In genomic region chr11:126265801-126266200, GRCh38 we compare ENCODE assay signal across 11 cellular contexts. TPM values are rescaled to one million over a fixed set of nuclear protein-coding genes. Genes with fewer than 3 reads are reported as not detected.
DNase-seq lines count a peak whose midpoint lies in the region; ATAC-seq and TF ChIP-seq lines count a peak whose summit lies in the region.
"Had no signal": no experiment of that assay in that cellular context is flagged by ENCODE, and none has a peak within 500 bp of the region (broad histone marks: within the 10 kb centered on the region; RNA-seq: fewer than 3 reads in every experiment).

No MANE protein-coding gene starts in this region.

- DNase-seq in activated T-cell treated with anti-CD3 and anti-CD28 coated beads, Interleukin-2, amount 50 U/mL, for 24 hours = no peak
- DNase-seq in activated T-cell treated with anti-CD3 and anti-CD28 coated beads for 4 hours = no peak
- DNase-seq in psoas muscle = no peak
- DNase-seq in NCI-H128 (lab: John Stamatoyannopoulos, UW; ENCODE audit: unreplicated experiment) = no peak
- no peak for DNase-seq in NCI-H2227 treated with DMSO at 0.1 percent for 48 hours (lab: John Stamatoyannopoulos, UW)
- DNase-seq: activated CD8-positive, alpha-beta memory T cell treated with anti-CD3 and anti-CD28 coated beads, Interleukin-2, amount 50 U/mL, for 4 hours; hypothalamus; Karpas-422; uterus had no signal

- no peak for ATAC-seq in psoas muscle

- TF ChIP-seq CTCF in brain (conservative IDR thresholded peaks at IDR 0.05) (no peak), psoas muscle (IDR thresholded peaks at IDR 0.05) (peak; percentile 11)

- peak overlapping the region; percentile 96 for H3K27ac Mint-ChIP-seq in activated T-cell treated with anti-CD3 and anti-CD28 coated beads, Interleukin-2, amount 50 U/mL, for 24 hours
- peak overlapping the region in 2 of 5 experiments; percentile 51 to 56 for H3K27ac Mint-ChIP-seq in brain
- H3K27ac Mint-ChIP-seq: T-helper 1 cell treated with Interleukin-12 subunit alpha and Interleukin-12 subunit beta and Interleukin-4 antibody, amounts not matched to agents 30 μg/mL and 1 μg/mL, for 36 hours had no signal

- H3K36me3 ChIP-seq in psoas muscle (ENCODE audit: insufficient read depth in 1 of 2, low read depth in 1 of 2) = peaks cover 25 to 69% of the 10 kb centered on the region in 2 donors
- H3K36me3 ChIP-seq: uterus had no signal

- H3K27ac ChIP-seq in psoas muscle = no peak overlapping the region
- H3K27ac ChIP-seq: uterus had no signal

- WGBS in psoas muscle, 3 donors = 71 to 87% (median 75%) methylated on average over 8 of the region's 8 CpGs

- no peaks in the 10 kb centered on the region for H3K27me3 Mint-ChIP-seq in activated T-cell treated with anti-CD3 and anti-CD28 coated beads, Interleukin-2, amount 50 U/mL, for 24 hours
- peaks cover 9% of the 10 kb centered on the region for H3K27me3 Mint-ChIP-seq in brain

- no peak overlapping the region for H3K4me3 ChIP-seq in psoas muscle
- H3K4me3 ChIP-seq: uterus had no signal

- intact Hi-C loops in psoas muscle (cut with DNase I) = loop anchor here (2.0 to 10.0 kb wide), 5 partner anchors 45 to 671 kb away; partner anchors contain the start of genes FAM118B (in 1 of the 2), RPUSD4 (in 1 of the 2) and STT3A (in 1 of the 2)

- peaks cover 36% of the 10 kb centered on the region for H3K4me1 Mint-ChIP-seq in activated T-cell treated with anti-CD3 and anti-CD28 coated beads, Interleukin-2, amount 50 U/mL, for 24 hours (ENCODE audit: low read depth)
- peaks cover 34% of the 10 kb centered on the region for H3K4me1 Mint-ChIP-seq in brain

- no peaks in the 10 kb centered on the region for H3K9me3 ChIP-seq in psoas muscle
- H3K9me3 ChIP-seq: uterus had no signal

- peaks cover 89% of the 10 kb centered on the region for H3K36me3 Mint-ChIP-seq in activated T-cell treated with anti-CD3 and anti-CD28 coated beads, Interleukin-2, amount 50 U/mL, for 24 hours (ENCODE audit: low read depth)
- peaks cover 53% of the 10 kb centered on the region for H3K36me3 Mint-ChIP-seq in brain

- no peaks in the 10 kb centered on the region for H3K27me3 ChIP-seq in psoas muscle (ENCODE audit: insufficient read depth in 3 of 3, low read length in 2 of 3)
- H3K27me3 ChIP-seq: uterus had no signal

- peaks cover 16% of the 10 kb centered on the region for H3K4me1 ChIP-seq in psoas muscle

- H3K4me3 Mint-ChIP-seq in activated T-cell treated with anti-CD3 and anti-CD28 coated beads, Interleukin-2, amount 50 U/mL, for 24 hours = no peak overlapping the region
- peak overlapping the region in 4 of 5 experiments; percentile 55 to 99 (median 60) for H3K4me3 Mint-ChIP-seq in brain
- H3K4me3 Mint-ChIP-seq: T-helper 1 cell treated with Interleukin-12 subunit alpha and Interleukin-12 subunit beta and Interleukin-4 antibody, amounts not matched to agents 30 μg/mL and 1 μg/mL, for 36 hours had no signal

- H3K9me3 Mint-ChIP-seq in activated T-cell treated with anti-CD3 and anti-CD28 coated beads, Interleukin-2, amount 50 U/mL, for 24 hours = no peaks in the 10 kb centered on the region
- H3K9me3 Mint-ChIP-seq in brain = no peaks in the 10 kb centered on the region
- H3K9me3 Mint-ChIP-seq: T-helper 1 cell treated with Interleukin-12 subunit alpha and Interleukin-12 subunit beta and Interleukin-4 antibody, amounts not matched to agents 30 μg/mL and 1 μg/mL, for 36 hours had no signal

RNA-seq across cellular contexts. Expression of gene SRPRA, which starts 2.9 kb away (rescaled TPM):
- polyA plus RNA-seq in brain (ENCODE audit: insufficient read depth, low read depth, low replicate concordance) (111 TPM), psoas muscle (10 to 100 TPM; 48.7 to 82.2 (median 76.2) TPM)
- total RNA-seq in psoas muscle = 100 to 1,000 TPM in 1 of 4 donors, 10 to 100 TPM in 3; 54.4 to 105 (median 71.2) TPM

RNA-seq across cellular contexts. Expression of gene FOXRED1, which starts 3.2 kb away (rescaled TPM):
- 53.2 TPM for polyA plus RNA-seq in brain (ENCODE audit: insufficient read depth, low read depth, low replicate concordance)
- total RNA-seq in psoas muscle = 10 to 100 TPM; 12.3 to 27.7 (median 21.7) TPM
- 10 to 100 TPM; 17.9 to 27.1 (median 18.3) TPM for polyA plus RNA-seq in psoas muscle

RNA-seq across cellular contexts. Expression of gene TIRAP, which starts 17.1 kb away (rescaled TPM):
- polyA plus RNA-seq in brain (ENCODE audit: insufficient read depth, low read depth, low replicate concordance) (9.3 TPM), psoas muscle (1 to 10 TPM; 3.3 to 7.9 (median 4.1) TPM)
- 1 to 10 TPM; 5.8 to 9.6 (median 6.5) TPM for total RNA-seq in psoas muscle

RNA-seq across cellular contexts. Expression of gene DCPS, which starts 38.1 kb away (rescaled TPM):
- polyA plus RNA-seq in brain (ENCODE audit: insufficient read depth, low read depth, low replicate concordance) (30.1 TPM), psoas muscle (10 to 100 TPM; 12.1 to 20.5 (median 15.5) TPM)
- 10 to 100 TPM; 11.8 to 16.7 (median 14.2) TPM for total RNA-seq in psoas muscle

RNA-seq across cellular contexts. Expression of gene FAM118B, which starts 54.2 kb away (rescaled TPM):
- polyA plus RNA-seq in brain (ENCODE audit: insufficient read depth, low read depth, low replicate concordance) = 31.6 TPM
- total RNA-seq in psoas muscle = 10 to 100 TPM; 16.4 to 46.7 (median 24.5) TPM
- polyA plus RNA-seq in psoas muscle = 10 to 100 TPM; 13.3 to 37.7 (median 15.3) TPM
